Comparison of ENCODE assay signal across 8 cellular contexts in the genomic region with DNA sequence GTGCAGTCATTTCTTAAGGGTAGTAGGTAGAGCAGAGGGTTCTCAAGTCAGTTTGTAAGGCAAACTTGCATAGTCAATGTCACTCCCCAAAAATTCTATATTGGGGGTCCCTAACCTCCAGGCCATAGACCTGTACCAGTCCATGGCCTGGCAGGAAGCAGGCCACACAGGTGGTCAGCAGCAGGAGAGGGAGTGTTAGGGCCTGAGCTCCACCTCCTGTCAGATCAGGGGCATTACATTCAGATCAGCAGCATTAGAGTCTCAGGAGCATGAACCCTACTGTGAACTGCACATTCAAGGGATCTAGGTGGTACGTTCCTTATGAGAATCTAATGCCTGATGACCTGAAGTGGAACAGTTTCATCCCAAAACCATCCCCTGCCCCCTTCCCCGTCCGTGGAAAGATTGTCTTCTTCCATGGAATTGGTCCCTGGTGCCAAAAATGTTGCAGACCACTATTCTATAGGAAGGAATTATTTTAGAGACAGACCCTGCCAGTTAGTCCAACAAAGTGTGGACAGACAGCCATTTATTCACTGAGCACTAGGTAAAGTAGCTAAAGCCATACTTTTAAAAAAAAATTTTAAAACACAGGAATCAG. TPM values are rescaled to one million over a fixed set of nuclear protein-coding genes. Genes with fewer than 3 reads are reported as not detected.
DNase-seq lines count a peak whose midpoint lies in the region; ATAC-seq and TF ChIP-seq lines count a peak whose summit lies in the region.

No MANE protein-coding gene starts in this region.

- no peak overlapping the region for H2AFZ ChIP-seq in smooth muscle cell (ENCODE audit: low read depth)

- peak; percentile 81 to 86 for TF ChIP-seq CTCF in Caco-2 (IDR thresholded peaks at IDR 0.05; ENCODE audit: insufficient read depth in 1 of 2, low read depth in 1 of 2, low read length in 1 of 2, severe bottlenecking in 1 of 2, unreplicated experiment in 1 of 2)
- TF ChIP-seq CTCF in gastroesophageal sphincter (IDR thresholded peaks at IDR 0.05) = peak in 3 of 4 experiments; percentile 38 to 59 (median 45)
- peak; percentile 42 for TF ChIP-seq CTCF in smooth muscle cell (IDR thresholded peaks at IDR 0.05; ENCODE audit: borderline replicate concordance, insufficient read depth, poor library complexity, severe bottlenecking)
- peak in 1 of 3 experiments; percentile 14 for TF ChIP-seq CTCF in vagina (IDR thresholded peaks at IDR 0.05)

- peaks cover 56% of the 10 kb centered on the region for H3K36me3 Mint-ChIP-seq in Caco-2 (ENCODE audit: insufficient read depth, unreplicated experiment)
- H3K36me3 Mint-ChIP-seq in T-cell = peaks cover 24% of the 10 kb centered on the region

- intact Hi-C loops in Caco-2 (cut with micrococcal nuclease; ENCODE audit: unreplicated experiment) (loop anchor here (1.0 kb wide), 2 partner anchors 32 to 188 kb away; no protein-coding TSS in a partner anchor), vagina (cut with DNase I) (loop anchor here (10.0 kb wide), 1 partner anchor 187 kb away; no protein-coding TSS in a partner anchor)

- TF ChIP-seq RAD21 in Ishikawa (IDR thresholded peaks at IDR 0.05; ENCODE audit: low read depth) = peak; percentile 73

- peaks cover 11% of the 10 kb centered on the region for H4K20me1 ChIP-seq in smooth muscle cell (ENCODE audit: low read depth)

- H3K36me3 ChIP-seq in Caco-2 (ENCODE audit: control insufficient read depth, insufficient read depth, low read length) (no peaks in the 10 kb centered on the region), gastroesophageal sphincter (peaks cover 0 to 60% of the 10 kb centered on the region in 2 donors), smooth muscle cell (ENCODE audit: low read depth) (peaks cover 13% of the 10 kb centered on the region), vagina (peaks cover 0 to 37% of the 10 kb centered on the region in 2 donors)

- no peak for TF ChIP-seq EP300 in Ishikawa (IDR thresholded peaks at IDR 0.05; ENCODE audit: borderline replicate concordance)
- TF ChIP-seq EP300 in gastroesophageal sphincter (IDR thresholded peaks at IDR 0.05) = no peak

- H3K4me3 Mint-ChIP-seq in Caco-2 (ENCODE audit: unreplicated experiment) (no peak overlapping the region), T-cell (no peak overlapping the region)

- TF ChIP-seq POLR2A in gastroesophageal sphincter (IDR thresholded peaks at IDR 0.05) (no peak), vagina (IDR thresholded peaks at IDR 0.05) (no peak)

- H3K4me1 Mint-ChIP-seq in Caco-2 (ENCODE audit: low read depth, unreplicated experiment) = peaks cover 3% of the 10 kb centered on the region
- H3K4me1 Mint-ChIP-seq in T-cell = peaks cover 30 to 32% (median 32%) of the 10 kb centered on the region in 3 donors

- 50 to 58% methylated on average over 2 to 3 of the region's 3 CpGs for WGBS in gastroesophageal sphincter (ENCODE audit: low coverage in 1 of 2), 2 donors
- 72% methylated on average over 3 of the region's 3 CpGs for WGBS in smooth muscle cell (ENCODE audit: low lambda C conversion rate)

- no peak overlapping the region for H3K27ac Mint-ChIP-seq in Caco-2 (ENCODE audit: unreplicated experiment)
- peak overlapping the region; percentile 31 to 39 for H3K27ac Mint-ChIP-seq in T-cell

- no peaks in the 10 kb centered on the region for H3K27me3 ChIP-seq in Caco-2 (replicated peaks; ENCODE audit: control insufficient read depth, insufficient read depth, low read length)
- H3K27me3 ChIP-seq in gastroesophageal sphincter = no peaks in the 10 kb centered on the region
- H3K27me3 ChIP-seq in smooth muscle cell (ENCODE audit: low read depth) = no peaks in the 10 kb centered on the region
- H3K27me3 ChIP-seq in vagina = no peaks in the 10 kb centered on the region

- no peaks in the 10 kb centered on the region for H3K9me3 ChIP-seq in Caco-2
- no peaks in the 10 kb centered on the region for H3K9me3 ChIP-seq in gastroesophageal sphincter
- no peaks in the 10 kb centered on the region for H3K9me3 ChIP-seq in smooth muscle cell (replicated peaks; ENCODE audit: low read depth)
- H3K9me3 ChIP-seq in vagina = no peaks in the 10 kb centered on the region

- no peak overlapping the region for H3K9ac ChIP-seq in smooth muscle cell (ENCODE audit: low read depth)

- POLR2A ChIA-PET in Caco-2 (lab: Charles Lee) (no interaction called here), T-cell (lab: Charles Lee) (interaction anchor here (0.7 kb wide), 2 partner anchors 43 to 47 kb away, joined by 7 read pairs; no protein-coding TSS in a partner anchor)

- CTCF ChIA-PET in Caco-2 (lab: Charles Lee) = no interaction called here
- CTCF ChIA-PET in T-cell (lab: Charles Lee) = no interaction called here

- H3K27me3 Mint-ChIP-seq in Caco-2 (ENCODE audit: insufficient read depth, unreplicated experiment) (no peaks in the 10 kb centered on the region), T-cell (no peaks in the 10 kb centered on the region)

- DNase-seq in Caco-2 (peak; percentile 58 to 64), T-cell (no peak), smooth muscle cell (lab: John Stamatoyannopoulos, UW; ENCODE audit: unreplicated experiment) (no peak), DMS79 treated with DMSO at 0.1 percent for 48 hours (lab: John Stamatoyannopoulos, UW) (no peak), vagina (ENCODE audit: extremely low spot score in 2 of 2) (no peak)

- peaks cover 4% of the 10 kb centered on the region for H3F3A ChIP-seq in smooth muscle cell (ENCODE audit: low read depth)

- H3K4me2 ChIP-seq in smooth muscle cell = no peak overlapping the region

- no peaks in the 10 kb centered on the region; the same call in 1 of the 2 replicates for H3K4me1 ChIP-seq in Caco-2
- H3K4me1 ChIP-seq in gastroesophageal sphincter = peaks cover 3 to 23% (median 9%) of the 10 kb centered on the region in 3 donors
- no peaks in the 10 kb centered on the region for H3K4me1 ChIP-seq in smooth muscle cell (ENCODE audit: low read depth)
- H3K4me1 ChIP-seq in vagina = peaks cover 24% of the 10 kb centered on the region

- BruUV-seq in Caco-2 (replicated peaks; lab: Mats Ljungman, UMichigan) = no TSS peak

- H3K4me3 ChIP-seq in Caco-2 (ENCODE audit: low read depth, low read length) (no peak overlapping the region), gastroesophageal sphincter (no peak overlapping the region), smooth muscle cell (no peak overlapping the region), vagina (no peak overlapping the region)

- H3K9me3 Mint-ChIP-seq in Caco-2 (ENCODE audit: unreplicated experiment) (no peaks in the 10 kb centered on the region), T-cell (no peaks in the 10 kb centered on the region)

- H3K27ac ChIP-seq in gastroesophageal sphincter = no peak overlapping the region
- no peak overlapping the region for H3K27ac ChIP-seq in smooth muscle cell (ENCODE audit: low read depth)
- H3K27ac ChIP-seq in vagina = no peak overlapping the region

- ATAC-seq in GM19043 (IDR thresholded peaks at IDR 0.05; ENCODE audit: low read depth, unreplicated experiment) (peak; percentile 64), T-cell (replicated peaks in 1 of 4) (peak; percentile 46 to 60 (median 58)), gastroesophageal sphincter (peak; percentile 48)

- peaks cover 12% of the 10 kb centered on the region for H3K79me2 ChIP-seq in smooth muscle cell (ENCODE audit: low read depth)

TF ChIP-seq in Ishikawa, 13 proteins besides CTCF, POLR2A, EP300 and RAD21:
- no peak for TF ChIP-seq FOXM1 (IDR thresholded peaks at IDR 0.05; ENCODE audit: borderline replicate concordance, low read depth)
- TF ChIP-seq ZBTB7A (IDR thresholded peaks at IDR 0.05; ENCODE audit: low read depth) = no peak
- TF ChIP-seq NFIC (IDR thresholded peaks at IDR 0.05) = no peak
- TF ChIP-seq USF1 (IDR thresholded peaks at IDR 0.05) = no peak
- no peak for TF ChIP-seq TAF1 (IDR thresholded peaks at IDR 0.05; ENCODE audit: low read depth)
- TF ChIP-seq YY1 (IDR thresholded peaks at IDR 0.05; ENCODE audit: low read depth) = no peak

RNA-seq across cellular contexts. Expression of gene COA5, which starts 6.7 kb away (rescaled TPM):
- total RNA-seq in Caco-2 (2022) (35.7 TPM in 2 replicates), T-cell (10 to 100 TPM; 24.6 to 45.8 (median 39.9) TPM), gastroesophageal sphincter (10 to 100 TPM; 35.1 to 64.9 (median 42.3) TPM), smooth muscle cell (20.1 and 20.2 TPM in 2 replicates), vagina (24.1 TPM)
- 27.8 and 29.4 TPM in 2 replicates for polyA plus RNA-seq in smooth muscle cell

RNA-seq across cellular contexts. Expression of gene UNC50, which starts 6.8 kb away (rescaled TPM):
- total RNA-seq in Caco-2 (2022) (39.7 and 40.0 TPM in 2 replicates), T-cell (10 to 100 TPM; 19.5 to 37.9 (median 29.5) TPM), gastroesophageal sphincter (10 to 100 TPM; 40.3 to 55.7 (median 46.0) TPM), smooth muscle cell (52.2 and 61.6 TPM in 2 replicates), vagina (25.8 TPM)
- 52.8 and 59.2 TPM in 2 replicates for polyA plus RNA-seq in smooth muscle cell

Comparison
In these comparisons a context has a peak if more than half of its experiments do, and no peak if none do; other contexts are left out.
1. DNase-seq: peak in Caco-2 (2 of 2); none in T-cell (0 of 34), smooth muscle cell (single experiment), DMS79 treated with DMSO at 0.1 percent for 48 hours (single experiment) and vagina (0 of 2).
2. Peak in every context shown above with its lines, with median percentiles within 50 percentile points of each other: ATAC-seq.